10 cellular contexts compared by ENCODE assay signal in the genomic region with DNA sequence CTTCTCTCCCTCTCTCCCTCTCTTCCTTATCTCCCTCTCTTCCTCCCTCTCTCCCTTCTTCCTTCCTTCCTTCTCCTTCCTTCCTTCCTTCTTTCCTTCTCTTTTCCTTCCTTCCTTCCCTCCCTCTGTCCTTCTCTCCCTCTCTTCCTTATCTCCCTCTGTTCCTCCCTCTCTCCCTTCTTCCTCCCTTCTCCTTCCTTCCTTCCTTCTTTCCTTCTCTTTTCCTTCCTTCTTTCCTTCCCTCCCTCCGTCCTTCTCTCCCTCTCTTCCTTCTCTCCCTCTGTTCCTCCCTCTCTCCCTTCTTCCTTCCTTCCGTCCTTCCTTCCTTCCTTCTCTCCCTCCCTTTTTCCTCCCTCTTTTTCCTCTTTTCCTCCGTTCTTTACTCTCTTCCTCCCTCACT. TPM values are rescaled to one million over a fixed set of nuclear protein-coding genes. Genes with fewer than 3 reads are reported as not detected.
"Had no signal": no experiment of that assay in that cellular context is flagged by ENCODE, and none has a peak within 500 bp of the region (broad histone marks: within the 10 kb centered on the region; RNA-seq: fewer than 3 reads in every experiment).

No MANE protein-coding gene starts in this region.

- FAIRE-seq: HTR-8/SVneo had no signal

- ATAC-seq: GM23338, HCT116 had no signal

- H3K36me3 ChIP-seq: HAP-1 had no signal

- H3K4me3 ChIP-seq: GM23338, HAP-1 had no signal

- H3K4me1 ChIP-seq: HAP-1 had no signal

- H3K4me2 ChIP-seq: GM23338 had no signal

- DNase-seq: H7, Kasumi-1, KG1 had no signal

- H3K9me3 ChIP-seq: HAP-1 had no signal

- H2AFZ ChIP-seq: GM23338 had no signal

RNA-seq across cellular contexts. Expression of gene HS3ST4, which starts 38.6 kb away (rescaled TPM):
- total RNA-seq: H4, HT-29 had no signal
- polyA plus RNA-seq: IgD-negative memory B cell had no signal
